In genomic region chr12:106978035-106978800, GRCh38 we compare ENCODE assay signal across 10 cellular contexts. TPM values are rescaled to one million over a fixed set of nuclear protein-coding genes. Genes with fewer than 3 reads are reported as not detected.
A peak's percentile ranks its signal among the peaks of the same experiment; 100 is the strongest.
DNase-seq lines count a peak whose midpoint lies in the region; TF ChIP-seq lines count a peak whose summit lies in the region.
"Had no signal": no experiment of that assay in that cellular context is flagged by ENCODE, and none has a peak within 500 bp of the region (broad histone marks: within the 10 kb centered on the region; RNA-seq: fewer than 3 reads in every experiment).

No MANE protein-coding gene starts in this region.

- H3K36me3 Mint-ChIP-seq in activated T-cell treated with anti-CD3 and anti-CD28 coated beads, Interleukin-2, amount 50 U/mL, for 24 hours (ENCODE audit: low read depth), result peaks cover 52% of the 10 kb centered on the region

- H3K9me3 Mint-ChIP-seq in activated T-cell treated with anti-CD3 and anti-CD28 coated beads, Interleukin-2, amount 50 U/mL, for 24 hours, result no peaks in the 10 kb centered on the region
- H3K9me3 Mint-ChIP-seq: activated naive CD4-positive, alpha-beta T cell treated with anti-CD3 and anti-CD28 coated beads, Interleukin-2, amount 10 ng/mL, durations not matched to agents 7 days and 5 days had no signal

- H3K4me3 Mint-ChIP-seq in activated T-cell treated with anti-CD3 and anti-CD28 coated beads, Interleukin-2, amount 50 U/mL, for 24 hours, result no peak overlapping the region
- H3K4me3 Mint-ChIP-seq: activated naive CD4-positive, alpha-beta T cell treated with anti-CD3 and anti-CD28 coated beads, Interleukin-2, amount 10 ng/mL, durations not matched to agents 7 days and 5 days had no signal

- H3K27ac ChIP-seq in esophagus muscularis mucosa (replicated peaks in 1 of 4), result peak overlapping the region; percentile 35 to 65 (median 48)
- H3K27ac ChIP-seq in WERI-Rb-1, result no peak overlapping the region

- no peak overlapping the region for H3K27ac Mint-ChIP-seq in activated T-cell treated with anti-CD3 and anti-CD28 coated beads, Interleukin-2, amount 50 U/mL, for 24 hours
- H3K27ac Mint-ChIP-seq: activated naive CD4-positive, alpha-beta T cell treated with anti-CD3 and anti-CD28 coated beads, Interleukin-2, amount 10 ng/mL, durations not matched to agents 7 days and 5 days had no signal

- H3K27me3 ChIP-seq in esophagus muscularis mucosa (no peaks in the 10 kb centered on the region), WERI-Rb-1 (ENCODE audit: insufficient read depth, low read depth, severe bottlenecking) (no peaks in the 10 kb centered on the region)

- TF ChIP-seq CTCF in esophagus muscularis mucosa (IDR thresholded peaks at IDR 0.05) (no peak), WERI-Rb-1 (IDR thresholded peaks at IDR 0.05; ENCODE audit: low read depth, low read length) (no peak)

- H3K27me3 Mint-ChIP-seq in activated T-cell treated with anti-CD3 and anti-CD28 coated beads, Interleukin-2, amount 50 U/mL, for 24 hours, result no peaks in the 10 kb centered on the region
- H3K27me3 Mint-ChIP-seq: activated naive CD4-positive, alpha-beta T cell treated with anti-CD3 and anti-CD28 coated beads, Interleukin-2, amount 10 ng/mL, durations not matched to agents 7 days and 5 days had no signal

- intact Hi-C loops in esophagus muscularis mucosa (cut with DNase I), result no loop called here

- TF ChIP-seq EP300 in esophagus muscularis mucosa (IDR thresholded peaks at IDR 0.05), result no peak

- H3K36me3 ChIP-seq in esophagus muscularis mucosa (no peaks in the 10 kb centered on the region), WERI-Rb-1 (peaks cover 6% of the 10 kb centered on the region)

- no peak for TF ChIP-seq POLR2A in esophagus muscularis mucosa (IDR thresholded peaks at IDR 0.05; ENCODE audit: low read depth)

- peak overlapping the region in 1 of 4 donors; percentile 6 for H3K4me3 ChIP-seq in esophagus muscularis mucosa
- no peak overlapping the region for H3K4me3 ChIP-seq in WERI-Rb-1 (ENCODE audit: low read depth, low read length)

- WGBS in esophagus muscularis mucosa, result 27% methylated on average over 9 of the region's 9 CpGs

- DNase-seq in Daoy (ENCODE audit: low read depth), result peak; percentile 54
- peak; percentile 34 to 85 for DNase-seq in NCI-H446 (lab: John Stamatoyannopoulos, UW)
- DNase-seq in esophagus muscularis mucosa (ENCODE audit: extremely low spot score), result no peak
- peak; percentile 25 for DNase-seq in occipital lobe (lab: John Stamatoyannopoulos, UW)
- no peak for DNase-seq in KG1 (lab: John Stamatoyannopoulos, UW)
- no peak for DNase-seq in activated T-cell treated with anti-CD3 and anti-CD28 coated beads, Interleukin-2, amount 50 U/mL, for 24 hours
- no peak for DNase-seq in HPDE6-E6E7 (ENCODE audit: extremely low spot score)
- no peak for DNase-seq in WERI-Rb-1
- DNase-seq: activated naive CD4-positive, alpha-beta T cell treated with anti-CD3 and anti-CD28 coated beads, Interleukin-2, amount 10 ng/mL, durations not matched to agents 7 days and 5 days; DND-41 had no signal

- H3K9me3 ChIP-seq in esophagus muscularis mucosa, result no peaks in the 10 kb centered on the region
- no peaks in the 10 kb centered on the region for H3K9me3 ChIP-seq in WERI-Rb-1 (ENCODE audit: severe bottlenecking)

- H3K4me1 ChIP-seq in esophagus muscularis mucosa, result peaks cover 51 to 88% (median 79%) of the 10 kb centered on the region in 4 donors

- peaks cover 36% of the 10 kb centered on the region for H3K4me1 Mint-ChIP-seq in activated T-cell treated with anti-CD3 and anti-CD28 coated beads, Interleukin-2, amount 50 U/mL, for 24 hours (ENCODE audit: low read depth)
- H3K4me1 Mint-ChIP-seq: activated naive CD4-positive, alpha-beta T cell treated with anti-CD3 and anti-CD28 coated beads, Interleukin-2, amount 10 ng/mL, durations not matched to agents 7 days and 5 days had no signal

RNA-seq across cellular contexts. Expression of gene MTERF2, which starts 8.7 kb away (rescaled TPM):
- 7.5 and 25.9 TPM in 2 replicates for total RNA-seq in Daoy (2014; rRNA removed; shearing (Covaris generic))
- total RNA-seq in esophagus muscularis mucosa, result 10 to 100 TPM; 16.7 to 22.2 (median 19.0) TPM
- total RNA-seq in occipital lobe, result 15.8 TPM

RNA-seq across cellular contexts. Expression of gene TMEM263, which starts 22.5 kb away (rescaled TPM):
- 56.6 and 58.5 TPM in 2 replicates for total RNA-seq in Daoy (2014; rRNA removed; shearing (Covaris generic))
- total RNA-seq in esophagus muscularis mucosa, result 10 to 100 TPM; 31.1 to 39.9 (median 34.5) TPM
- 44.6 TPM for total RNA-seq in occipital lobe

Comparison
In these comparisons a context has a peak if more than half of its experiments do, and no peak if none do; other contexts are left out.
1. DNase-seq: peak in Daoy (single experiment), NCI-H446 (2 of 2) and occipital lobe (single experiment); none in esophagus muscularis mucosa (single experiment), KG1 (single experiment), activated T-cell treated with anti-CD3 and anti-CD28 coated beads, Interleukin-2, amount 50 U/mL, for 24 hours (single experiment), HPDE6-E6E7 (single experiment) and WERI-Rb-1 (single experiment).